In the genomic region with DNA sequence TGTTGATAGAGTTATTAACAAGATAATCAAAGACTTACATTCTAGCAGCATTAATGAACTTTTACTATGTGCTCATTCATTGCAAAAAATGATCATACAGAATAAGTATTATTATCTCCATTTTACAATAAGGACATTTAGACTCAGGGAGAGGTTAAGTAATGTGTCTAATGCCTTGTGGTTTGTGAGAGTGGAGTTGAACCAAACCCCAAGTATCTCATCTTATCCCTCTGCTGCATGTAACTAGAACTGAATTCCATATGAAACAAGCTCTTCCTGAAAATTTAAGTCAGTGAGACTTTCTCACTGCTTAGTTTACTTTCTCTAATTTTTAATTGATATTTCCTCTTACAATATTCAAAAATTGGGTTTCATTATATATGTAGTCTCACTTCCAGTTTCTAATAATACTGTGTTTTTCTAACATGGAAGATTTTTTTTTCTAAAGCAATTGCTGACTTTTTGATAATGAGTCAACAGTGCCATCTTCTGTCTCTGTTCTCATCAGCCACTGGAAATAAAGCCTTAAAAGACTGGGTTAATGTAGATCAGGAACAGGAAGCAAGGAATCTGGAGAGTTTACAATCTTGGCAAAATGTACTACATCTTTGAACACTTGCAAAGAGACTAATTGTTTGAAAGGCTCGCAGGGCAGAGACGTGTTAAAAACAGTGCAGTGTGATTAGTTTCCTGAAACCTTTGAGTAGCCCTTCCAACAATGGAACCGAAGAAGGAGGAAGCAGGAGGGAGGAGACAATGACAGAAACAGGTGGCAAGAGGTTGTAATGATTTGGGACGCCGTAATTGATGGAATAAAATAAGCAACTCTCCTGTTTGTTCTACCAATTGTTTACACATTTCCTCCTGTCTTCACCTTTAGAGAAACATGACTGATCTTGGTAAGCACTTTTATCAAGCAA, we compare ENCODE assay signal across 8 cellular contexts.
DNase-seq lines count a peak whose midpoint lies in the region; ATAC-seq, FAIRE-seq and TF ChIP-seq lines count a peak whose summit lies in the region.

No MANE protein-coding gene starts in this region.

- no peak overlapping the region; the same call in 1 of the 2 replicates for H3K9ac ChIP-seq in MM.1S (ENCODE audit: low read length)
- no peak overlapping the region for H3K9ac ChIP-seq in neural cell (ENCODE audit: low read length)

- peaks cover 11% of the 10 kb centered on the region for H3K4me1 ChIP-seq in MM.1S (ENCODE audit: low read length)
- no peaks in the 10 kb centered on the region for H3K4me1 ChIP-seq in small intestine (ENCODE audit: control insufficient read depth in 2 of 2, insufficient read depth in 1 of 2, low read depth in 1 of 2, low read length in 1 of 2)
- H3K4me1 ChIP-seq in breast epithelium: no peaks in the 10 kb centered on the region
- H3K4me1 ChIP-seq in CD8-positive, alpha-beta memory T cell (ENCODE audit: insufficient read depth, low read length): no peaks in the 10 kb centered on the region

- no peaks in the 10 kb centered on the region for H3K27me3 Mint-ChIP-seq in CD8-positive, alpha-beta memory T cell

- no peaks in the 10 kb centered on the region for H3K4me1 Mint-ChIP-seq in CD8-positive, alpha-beta memory T cell

- H3K27me3 ChIP-seq in MM.1S (replicated peaks; ENCODE audit: insufficient read depth, low read length) (no peaks in the 10 kb centered on the region), neural cell (ENCODE audit: insufficient read depth, low read depth, low read length) (no peaks in the 10 kb centered on the region), small intestine (ENCODE audit: control insufficient read depth in 2 of 2, insufficient read depth in 2 of 2, low read length in 2 of 2) (no peaks in the 10 kb centered on the region), breast epithelium (no peaks in the 10 kb centered on the region)
- H3K27me3 ChIP-seq in CD8-positive, alpha-beta memory T cell (ENCODE audit: insufficient read depth, low read length, poor library complexity, severe bottlenecking): no peaks in the 10 kb centered on the region

- peak; percentile 90 for TF ChIP-seq RAD21 in neural cell (conservative IDR thresholded peaks at IDR 0.05)

- WGBS in small intestine, 3 donors: 4 to 12% (median 12%) methylated on average over 5 of the region's 5 CpGs

- H3F3A ChIP-seq in MM.1S (ENCODE audit: insufficient read depth, low read length): no peaks in the 10 kb centered on the region
- no peaks in the 10 kb centered on the region for H3F3A ChIP-seq in neural cell (ENCODE audit: insufficient read depth, low read length, poor library complexity, severe bottlenecking)

- no peak for FAIRE-seq in small intestine (lab: Jason Lieb, UNC)

- H3K9me3 ChIP-seq in MM.1S (replicated peaks; ENCODE audit: insufficient read depth, low read length) (no peaks in the 10 kb centered on the region), neural cell (ENCODE audit: low read length) (no peaks in the 10 kb centered on the region), small intestine (ENCODE audit: control insufficient read depth, low read depth) (no peaks in the 10 kb centered on the region), breast epithelium (no peaks in the 10 kb centered on the region)
- no peaks in the 10 kb centered on the region for H3K9me3 ChIP-seq in CD8-positive, alpha-beta memory T cell (ENCODE audit: low read length)

- no peak for TF ChIP-seq EP300 in neural cell (conservative IDR thresholded peaks at IDR 0.05; ENCODE audit: poor library complexity, severe bottlenecking)

- no peaks in the 10 kb centered on the region for H3K36me3 Mint-ChIP-seq in CD8-positive, alpha-beta memory T cell

- H3K4me2 ChIP-seq in MM.1S (ENCODE audit: low read depth, low read length) (peak overlapping the region; percentile 60), neural cell (ENCODE audit: low read length) (no peak overlapping the region)

- no peak overlapping the region for H3K27ac ChIP-seq in MM.1S (ENCODE audit: low read length)
- H3K27ac ChIP-seq in neural cell (ENCODE audit: low read length): no peak overlapping the region
- H3K27ac ChIP-seq in small intestine (ENCODE audit: low read depth in 1 of 2, low read length in 1 of 2): no peak overlapping the region
- no peak overlapping the region for H3K27ac ChIP-seq in breast epithelium
- no peak overlapping the region for H3K27ac ChIP-seq in CD8-positive, alpha-beta memory T cell (ENCODE audit: low read depth, low read length)

- peak; percentile 66 for DNase-seq in MM.1S
- DNase-seq in small intestine: no peak
- no peak for DNase-seq in breast epithelium (ENCODE audit: low spot score in 2 of 2)
- no peak for DNase-seq in CD8-positive, alpha-beta memory T cell

- TF ChIP-seq CTCF in MM.1S (IDR thresholded peaks at IDR 0.05; ENCODE audit: low read length) (peak; percentile 78), neural cell (IDR thresholded peaks at IDR 0.05; ENCODE audit: poor library complexity, severe bottlenecking) (peak; percentile 84), breast epithelium (IDR thresholded peaks at IDR 0.05) (peak in 1 of 3 donors; percentile 21)

- no peaks in the 10 kb centered on the region for H3K9me2 ChIP-seq in MM.1S (replicated peaks; ENCODE audit: insufficient read depth, low read length)
- no peaks in the 10 kb centered on the region for H3K9me2 ChIP-seq in neural cell (ENCODE audit: insufficient read depth, low read length)

- ATAC-seq in GM18511 (IDR thresholded peaks at IDR 0.05; ENCODE audit: unreplicated experiment): peak; percentile 91
- peak; percentile 82 for ATAC-seq in HG02623 (IDR thresholded peaks at IDR 0.05; ENCODE audit: unreplicated experiment)
- ATAC-seq in SK-N-SH treated with all-trans-retinoic acid at 6 μM for 48 hours: peak; percentile 84

- H3K9me3 Mint-ChIP-seq in CD8-positive, alpha-beta memory T cell: peaks cover 0 to 3% (median 0%) of the 10 kb centered on the region in 5 donors

- CTCF ChIA-PET in CD8-positive, alpha-beta memory T cell (lab: Charles Lee): no interaction called here

- H3K27ac Mint-ChIP-seq in CD8-positive, alpha-beta memory T cell: no peak overlapping the region

- no peaks in the 10 kb centered on the region for H3K36me3 ChIP-seq in MM.1S (replicated peaks; ENCODE audit: insufficient read depth, low read length)
- no peaks in the 10 kb centered on the region for H3K36me3 ChIP-seq in neural cell (ENCODE audit: insufficient read depth, low read length)
- no peaks in the 10 kb centered on the region for H3K36me3 ChIP-seq in small intestine (ENCODE audit: control insufficient read depth in 2 of 2, insufficient read depth in 2 of 2, low read length in 2 of 2)
- H3K36me3 ChIP-seq in breast epithelium: no peaks in the 10 kb centered on the region
- no peaks in the 10 kb centered on the region for H3K36me3 ChIP-seq in CD8-positive, alpha-beta memory T cell (ENCODE audit: insufficient read depth, low read length)

- POLR2A ChIA-PET in CD8-positive, alpha-beta memory T cell (lab: Charles Lee): no interaction called here

- intact Hi-C loops in breast epithelium (cut with DNase I; ENCODE audit: low total_unique reads): no loop called here

- H4K20me1 ChIP-seq in MM.1S (ENCODE audit: insufficient read depth, low read length) (no peaks in the 10 kb centered on the region), neural cell (ENCODE audit: insufficient read depth) (no peaks in the 10 kb centered on the region)

- no peak overlapping the region for H3K4me3 Mint-ChIP-seq in CD8-positive, alpha-beta memory T cell

- H3K4me3 ChIP-seq in MM.1S (ENCODE audit: low read length) (peak overlapping the region; percentile 53), neural cell (ENCODE audit: low read length) (no peak overlapping the region), small intestine (ENCODE audit: low read depth in 1 of 2, low read length in 2 of 2) (no peak overlapping the region), breast epithelium (no peak overlapping the region)
- no peak overlapping the region for H3K4me3 ChIP-seq in CD8-positive, alpha-beta memory T cell (ENCODE audit: low read length)

- no peak for TF ChIP-seq POLR2A in breast epithelium (IDR thresholded peaks at IDR 0.05)

- H3K79me2 ChIP-seq in MM.1S (ENCODE audit: low read length): no peaks in the 10 kb centered on the region
- H3K79me2 ChIP-seq in neural cell (replicated peaks; ENCODE audit: insufficient read depth, low read length): no peaks in the 10 kb centered on the region

- H2AFZ ChIP-seq in MM.1S (ENCODE audit: low read length) (peak overlapping the region; percentile 78), neural cell (ENCODE audit: low read depth, low read length) (no peak overlapping the region)

TF ChIP-seq in SK-N-SH treated with all-trans-retinoic acid at 6 μM for 48 hours, 23 proteins besides CTCF, POLR2A, EP300 and RAD21 (continues in another document):
- TF ChIP-seq CSRNP3 (CRISPR knock-in tag; IDR thresholded peaks at IDR 0.05) (no peak), ESRRG (CRISPR knock-in tag; IDR thresholded peaks at IDR 0.05) (no peak), RARB (CRISPR knock-in tag; IDR thresholded peaks at IDR 0.05) (no peak), ISL1 (CRISPR knock-in tag; IDR thresholded peaks at IDR 0.05) (no peak)

TF ChIP-seq in neural cell, 6 proteins besides CTCF, POLR2A, EP300 and RAD21:
- TF ChIP-seq MXI1 (conservative IDR thresholded peaks at IDR 0.05; ENCODE audit: poor library complexity, severe bottlenecking) (no peak), SMC3 (conservative IDR thresholded peaks at IDR 0.05; ENCODE audit: poor library complexity) (peak; percentile 84)
TF ChIP-seq in neural cell: peak in this region for 1.
